14 cellular contexts compared by ENCODE assay signal in genomic region chr2:54620948-54621347, GRCh38.
"Had no signal": no experiment of that assay in that cellular context is flagged by ENCODE, and none has a peak within 500 bp of the region (broad histone marks: within the 10 kb centered on the region; RNA-seq: fewer than 3 reads in every experiment).

No MANE protein-coding gene starts in this region.

- H3K4me1 Mint-ChIP-seq: WTC11 had no signal

- H3K27me3 Mint-ChIP-seq: activated CD4-positive, alpha-beta T cell treated with anti-CD3 and anti-CD28 coated beads, Interleukin-2, amount 10 ng/mL, durations not matched to agents 24 days and 14 days had no signal

- ATAC-seq: gastrocnemius medialis, psoas muscle, sciatic nerve, SK-N-SH treated with all-trans-retinoic acid at 6 μM for 48 hours, WTC11 had no signal

- H3K9me3 ChIP-seq: gastrocnemius medialis, psoas muscle, spleen, thoracic aorta had no signal

- DNase-seq: activated CD4-positive, alpha-beta T cell treated with anti-CD3 and anti-CD28 coated beads, Interleukin-2, amount 10 ng/mL, durations not matched to agents 24 days and 14 days; activated gamma-delta T cell; caudate nucleus; cortex of kidney; effector CD8-positive, alpha-beta T cell; gastrocnemius medialis; psoas muscle; spleen; stimulated activated CD4-positive, alpha-beta T cell treated with anti-CD3 and anti-CD28 coated beads, Interleukin-1b, Interleukin-23, amount 100 ng/mL, for 48 hours; stimulated activated naive CD4-positive, alpha-beta T cell had no signal

- H3K27ac Mint-ChIP-seq: activated CD4-positive, alpha-beta T cell treated with anti-CD3 and anti-CD28 coated beads, Interleukin-2, amount 10 ng/mL, durations not matched to agents 24 days and 14 days had no signal

- H3K9me3 Mint-ChIP-seq: activated CD4-positive, alpha-beta T cell treated with anti-CD3 and anti-CD28 coated beads, Interleukin-2, amount 10 ng/mL, durations not matched to agents 24 days and 14 days; WTC11 had no signal

- H3K4me3 Mint-ChIP-seq: activated CD4-positive, alpha-beta T cell treated with anti-CD3 and anti-CD28 coated beads, Interleukin-2, amount 10 ng/mL, durations not matched to agents 24 days and 14 days; WTC11 had no signal
